9 cellular contexts compared by ENCODE assay signal in the genomic region with DNA sequence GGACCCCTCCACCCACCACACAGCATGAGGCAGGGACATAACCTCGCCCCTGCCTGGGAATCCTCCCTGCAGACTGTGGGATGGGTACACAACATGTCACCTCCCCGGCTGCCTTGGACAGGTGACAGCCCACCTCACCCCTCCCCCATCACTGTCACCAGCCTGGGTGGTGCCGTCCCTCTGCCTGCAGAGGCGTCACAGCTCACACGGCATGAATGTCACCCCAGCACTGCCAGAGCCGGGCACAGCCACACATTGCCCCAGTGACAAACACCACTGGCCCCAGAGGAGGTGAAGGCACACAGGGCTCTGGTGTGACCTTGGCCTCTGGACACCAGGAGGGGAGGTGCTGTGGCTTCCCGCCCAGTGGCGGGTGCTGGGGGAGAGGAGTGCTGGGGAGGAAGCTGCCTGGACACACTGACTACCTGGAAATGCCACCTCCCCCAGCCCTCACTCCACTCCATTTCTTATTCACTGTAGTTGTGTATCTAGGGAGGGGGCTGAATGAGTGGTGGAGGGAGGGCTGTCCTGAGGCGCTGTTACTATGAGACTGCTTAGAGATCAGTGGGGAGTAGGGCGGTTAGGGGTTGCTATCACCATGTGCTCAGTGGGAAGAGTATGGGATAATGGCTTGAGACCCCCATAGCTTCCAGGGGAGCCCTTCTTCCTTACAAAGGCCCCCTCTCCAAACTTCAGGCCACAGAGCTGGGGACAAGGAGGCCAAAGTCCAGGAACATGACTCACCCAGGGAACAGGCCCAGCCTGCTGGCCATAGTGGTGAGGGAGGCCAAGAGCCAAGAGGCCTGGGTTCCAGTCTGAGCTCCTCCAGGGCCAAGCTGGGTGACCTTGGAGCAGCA. TPM values are rescaled to one million over a fixed set of nuclear protein-coding genes. Genes with fewer than 3 reads are reported as not detected.
DNase-seq lines count a peak whose midpoint lies in the region; ATAC-seq, FAIRE-seq and TF ChIP-seq lines count a peak whose summit lies in the region.
"Had no signal": no experiment of that assay in that cellular context is flagged by ENCODE, and none has a peak within 500 bp of the region (broad histone marks: within the 10 kb centered on the region; RNA-seq: fewer than 3 reads in every experiment).

No MANE protein-coding gene starts in this region.

- 40 to 48% methylated on average over 5 to 8 of the region's 10 CpGs for WGBS in tibial nerve, 2 donors

- no peaks in the 10 kb centered on the region for H3K36me3 ChIP-seq in HUES48 (ENCODE audit: control insufficient read depth, insufficient read depth, low read length)
- peaks cover 2% of the 10 kb centered on the region for H3K36me3 ChIP-seq in lower lobe of right lung
- peaks cover 0 to under 1% (median 0%) of the 10 kb centered on the region in 3 donors for H3K36me3 ChIP-seq in tibial nerve

- no peaks in the 10 kb centered on the region for H3K9me3 ChIP-seq in HUES48 (ENCODE audit: control insufficient read depth, insufficient read depth, low read length)
- no peaks in the 10 kb centered on the region for H3K9me3 ChIP-seq in lower lobe of right lung
- no peaks in the 10 kb centered on the region for H3K9me3 ChIP-seq in tibial nerve

- H3K27ac ChIP-seq in HUES48 (ENCODE audit: low read depth, low read length) (peak overlapping the region; percentile 59), lower lobe of right lung (peak overlapping the region; percentile 74), tibial nerve (peak overlapping the region; percentile 73 to 96 (median 86))

- FAIRE-seq in HTR-8/SVneo (lab: Jason Lieb, UNC): no peak

- H3K4me3 ChIP-seq in HUES48 (ENCODE audit: low read depth, low read length): no peak overlapping the region
- no peak overlapping the region for H3K4me3 ChIP-seq in choroid plexus epithelial cell (ENCODE audit: low read depth, low read length)
- no peak overlapping the region for H3K4me3 ChIP-seq in lower lobe of right lung
- H3K4me3 ChIP-seq in tibial nerve: peak overlapping the region in 1 of 4 donors; percentile 3

- no peaks in the 10 kb centered on the region for H3K27me3 ChIP-seq in HUES48 (ENCODE audit: control insufficient read depth, insufficient read depth, low read length)
- no peaks in the 10 kb centered on the region for H3K27me3 ChIP-seq in lower lobe of right lung (ENCODE audit: low read depth)
- no peaks in the 10 kb centered on the region for H3K27me3 ChIP-seq in tibial nerve

- intact Hi-C loops in lower lobe of right lung (cut with DNase I): no loop called here

- peak; percentile 40 for DNase-seq in choroid plexus epithelial cell (ENCODE audit: low read depth)
- DNase-seq in lower lobe of right lung: no peak
- DNase-seq in tibial nerve (ENCODE audit: low spot score in 2 of 2): no peak
- DNase-seq in SHP77 (lab: John Stamatoyannopoulos, UW): no peak
- DNase-seq in central memory CD4-positive, alpha-beta T cell: no peak
- DNase-seq in HTR-8/SVneo (ENCODE audit: insufficient read length, low spot score): no peak
- no peak for DNase-seq in Ammon's horn (ENCODE audit: low spot score)
- DNase-seq: NCI-H1092 had no signal

- no peak for TF ChIP-seq CTCF in choroid plexus epithelial cell (conservative IDR thresholded peaks at IDR 0.05; ENCODE audit: low read depth, low read length)
- TF ChIP-seq CTCF in lower lobe of right lung (IDR thresholded peaks at IDR 0.05): no peak
- no peak for TF ChIP-seq CTCF in tibial nerve (IDR thresholded peaks at IDR 0.05)

- H3K4me1 ChIP-seq in HUES48 (ENCODE audit: control insufficient read depth, insufficient read depth, low read length): peaks cover 51% of the 10 kb centered on the region
- H3K4me1 ChIP-seq in lower lobe of right lung: peaks cover 74% of the 10 kb centered on the region
- H3K4me1 ChIP-seq in tibial nerve: peaks cover 0 to 94% (median 76%) of the 10 kb centered on the region in 4 donors

- TF ChIP-seq POLR2A in tibial nerve (IDR thresholded peaks at IDR 0.05): no peak

- peak in 1 of 2 donors; percentile 8 for TF ChIP-seq EP300 in tibial nerve (IDR thresholded peaks at IDR 0.05)

- no peak overlapping the region for H3K9ac ChIP-seq in HUES48 (ENCODE audit: low read depth, low read length)

- ATAC-seq in lower lobe of right lung: peak; percentile 36 to 46

RNA-seq across cellular contexts. Expression of gene AHDC1, which starts 40.3 kb away (rescaled TPM):
- total RNA-seq in lower lobe of right lung: 23.7 TPM
- 10 to 100 TPM; 26.4 to 39.9 (median 34.6) TPM for total RNA-seq in tibial nerve
